In the genomic region with DNA sequence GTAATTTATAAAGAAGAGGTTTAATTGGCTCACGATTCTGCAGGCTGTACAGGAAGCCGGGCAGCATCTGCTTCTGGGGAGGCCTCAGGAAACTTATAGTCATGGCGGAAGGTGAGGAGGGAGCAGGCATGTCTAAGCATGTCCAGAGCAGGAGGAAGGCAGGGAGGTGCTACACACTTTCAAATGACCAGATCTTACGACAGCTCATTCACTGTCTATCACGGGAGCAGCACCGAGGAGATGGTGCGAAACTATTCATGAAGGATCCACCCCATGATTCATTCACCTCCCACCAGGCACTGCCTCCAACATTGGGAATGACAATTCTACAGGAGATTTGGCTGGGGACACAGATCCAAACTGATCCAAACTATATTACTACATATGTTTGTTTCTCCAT, we compare ENCODE assay signal across 18 cellular contexts. TPM values are rescaled to one million over a fixed set of nuclear protein-coding genes. Genes with fewer than 3 reads are reported as not detected.
A peak's percentile ranks its signal among the peaks of the same experiment; 100 is the strongest.
DNase-seq lines count a peak whose midpoint lies in the region; FAIRE-seq and TF ChIP-seq lines count a peak whose summit lies in the region.
"Had no signal": no experiment of that assay in that cellular context is flagged by ENCODE, and none has a peak within 500 bp of the region (broad histone marks: within the 10 kb centered on the region; RNA-seq: fewer than 3 reads in every experiment).

No MANE protein-coding gene starts in this region.

- H3K4me2 ChIP-seq in mesenchymal stem cell (ENCODE audit: low read length, poor library complexity, severe bottlenecking) = no peak overlapping the region

- H3K36me3 ChIP-seq in brain microvascular endothelial cell (replicated peaks) = peaks cover 54% of the 10 kb centered on the region
- H3K36me3 ChIP-seq in mesenchymal stem cell (ENCODE audit: control insufficient read depth in 1 of 2, insufficient read depth in 2 of 2, low read depth in 1 of 2, low read length in 2 of 2) = peaks cover 34 to 94% of the 10 kb centered on the region in 2 experiments

- no peak overlapping the region for H4K91ac ChIP-seq in mesenchymal stem cell (ENCODE audit: low read length)

- peaks cover 12% of the 10 kb centered on the region for H3K36me3 Mint-ChIP-seq in progenitor cell of endocrine pancreas (ENCODE audit: insufficient read depth)

- no peak overlapping the region for H3K27ac Mint-ChIP-seq in progenitor cell of endocrine pancreas
- H3K27ac Mint-ChIP-seq: memory B cell had no signal

- H2BK5ac ChIP-seq in mesenchymal stem cell (ENCODE audit: low read depth, low read length, poor library complexity, severe bottlenecking) = no peak overlapping the region

- H4K8ac ChIP-seq in mesenchymal stem cell (ENCODE audit: low read length) = peak overlapping the region; percentile 79

- no peak overlapping the region for H2AFZ ChIP-seq in mesenchymal stem cell (ENCODE audit: low read depth, low read length)

- WGBS in mesenchymal stem cell = 90% methylated on average over 7 of the region's 7 CpGs

- H2BK12ac ChIP-seq in mesenchymal stem cell (ENCODE audit: low read length in 2 of 2) = no peak overlapping the region

- H3K9me3 ChIP-seq in mesenchymal stem cell (ENCODE audit: control insufficient read depth, low read length) = no peaks in the 10 kb centered on the region
- H3K9me3 ChIP-seq: ascending aorta, neutrophil had no signal

- peak overlapping the region; percentile 53 for H3K27ac ChIP-seq in brain microvascular endothelial cell
- H3K27ac ChIP-seq in mesenchymal stem cell (ENCODE audit: low read length, poor library complexity, severe bottlenecking) = peak overlapping the region; percentile 33
- H3K27ac ChIP-seq: ascending aorta, neutrophil had no signal

- H3K4me3 ChIP-seq in brain microvascular endothelial cell (ENCODE audit: low read depth, low read length) (no peak overlapping the region), mesenchymal stem cell (ENCODE audit: insufficient read depth in 1 of 2, low read depth in 1 of 2, low read length in 2 of 2) (no peak overlapping the region)
- H3K4me3 ChIP-seq: ascending aorta, dorsolateral prefrontal cortex had no signal

- H2BK15ac ChIP-seq in mesenchymal stem cell (ENCODE audit: low read depth, poor library complexity, severe bottlenecking) = no peak overlapping the region

- no peak overlapping the region for H2AK5ac ChIP-seq in mesenchymal stem cell (ENCODE audit: low read length, severe bottlenecking)

- H3K4ac ChIP-seq in mesenchymal stem cell (ENCODE audit: low read depth in 1 of 2, low read length in 2 of 2) = no peak overlapping the region

- H3K4me1 Mint-ChIP-seq in progenitor cell of endocrine pancreas (ENCODE audit: low read depth) = no peaks in the 10 kb centered on the region
- H3K4me1 Mint-ChIP-seq: memory B cell had no signal

- H3K27me3 ChIP-seq in brain microvascular endothelial cell (replicated peaks) (no peaks in the 10 kb centered on the region), mesenchymal stem cell (ENCODE audit: control insufficient read depth in 1 of 2, insufficient read depth in 1 of 2, low read length in 2 of 2) (no peaks in the 10 kb centered on the region)
- H3K27me3 ChIP-seq: ascending aorta, dorsolateral prefrontal cortex, neutrophil had no signal

- H3K9me3 Mint-ChIP-seq in progenitor cell of endocrine pancreas (ENCODE audit: low read depth) = no peaks in the 10 kb centered on the region
- H3K9me3 Mint-ChIP-seq: activated T-cell treated with anti-CD3 and anti-CD28 coated beads, Interleukin-2, amount 50 U/mL, for 4 hours; memory B cell had no signal

- no peaks in the 10 kb centered on the region for H3K27me3 Mint-ChIP-seq in progenitor cell of endocrine pancreas
- H3K27me3 Mint-ChIP-seq: memory B cell had no signal

- peak; percentile 31 for FAIRE-seq in GM18507 (lab: Jason Lieb, UNC)

- peak overlapping the region; percentile 69 for H3K9ac ChIP-seq in mesenchymal stem cell (ENCODE audit: low read length)

- H3K14ac ChIP-seq in mesenchymal stem cell (ENCODE audit: low read length in 2 of 2) = no peak overlapping the region

- peaks cover 4% of the 10 kb centered on the region for H3K4me1 ChIP-seq in mesenchymal stem cell (ENCODE audit: control insufficient read depth, insufficient read depth, low read depth, low read length)
- H3K4me1 ChIP-seq: ascending aorta had no signal

- H2BK120ac ChIP-seq in mesenchymal stem cell (ENCODE audit: low read depth, low read length) = no peak overlapping the region

- TF ChIP-seq CTCF in brain microvascular endothelial cell (IDR thresholded peaks at IDR 0.05; ENCODE audit: low read depth, low read length, missing control alignments) (no peak), progenitor cell of endocrine pancreas (IDR thresholded peaks at IDR 0.05; ENCODE audit: unreplicated experiment) (no peak)

- no peak overlapping the region for H3K18ac ChIP-seq in mesenchymal stem cell (ENCODE audit: low read depth in 1 of 2, low read length in 2 of 2)

- in situ Hi-C loops in KBM-7 (cut with MboI; ENCODE audit: low pct_unique_long_range_greater_than_20kb, low sequenced_read_pairs) (no loop called here), brain microvascular endothelial cell (cut with HindIII; ENCODE audit: low pct_ligation_motif_present, low sequenced_read_pairs) (no loop called here), G401 (cut with HindIII; ENCODE audit: low sequenced_read_pairs) (no loop called here)

- H3K79me1 ChIP-seq in mesenchymal stem cell (replicated peaks; ENCODE audit: low read length, poor library complexity, severe bottlenecking) = peaks cover 30% of the 10 kb centered on the region

- no peak for DNase-seq in GM18507 (ENCODE audit: extremely low spot score, insufficient read length, low read depth)
- peak; percentile 34 for DNase-seq in KBM-7
- peak; percentile 33 for DNase-seq in brain microvascular endothelial cell
- no peak for DNase-seq in mesenchymal stem cell
- no peak for DNase-seq in G401 (ENCODE audit: low spot score)
- DNase-seq in activated CD4-positive, CD25-positive, alpha-beta regulatory T cell (lab: John Stamatoyannopoulos, UW) = no peak
- no peak for DNase-seq in germinal center (ENCODE audit: low spot score)
- DNase-seq in progenitor cell of endocrine pancreas (ENCODE audit: low spot score, unreplicated experiment) = no peak
- DNase-seq: activated T-cell treated with anti-CD3 and anti-CD28 coated beads, Interleukin-2, amount 50 U/mL, for 4 hours; AML-193; HCEC 1CT; Kasumi-1; NCI-H510A treated with DMSO at 0.1 percent for 48 hours; SW 1271 had no signal

- H3K4me3 Mint-ChIP-seq in progenitor cell of endocrine pancreas (ENCODE audit: low read depth) = no peak overlapping the region
- H3K4me3 Mint-ChIP-seq: activated T-cell treated with anti-CD3 and anti-CD28 coated beads, Interleukin-2, amount 50 U/mL, for 4 hours; memory B cell had no signal

- H3K23ac ChIP-seq in mesenchymal stem cell (ENCODE audit: low read length in 2 of 2) = no peak overlapping the region

RNA-seq across cellular contexts. Expression of a gene that starts 10.0 kb away (rescaled TPM):
- 31.4 TPM for polyA plus RNA-seq in mesenchymal stem cell (2013, experiment 1 of 2)
- 30.6 TPM for polyA plus RNA-seq in mesenchymal stem cell (2013, experiment 2 of 2)
- 21.4 and 23.7 TPM in 2 replicates for total RNA-seq in G401 (2014; rRNA removed; shearing (Covaris generic))
- total RNA-seq in progenitor cell of endocrine pancreas = 62.1 and 64.5 TPM in 2 replicates

Comparison
In these comparisons a context has a peak if more than half of its experiments do, and no peak if none do; other contexts are left out.
1. DNase-seq: peak in KBM-7 (single experiment) and brain microvascular endothelial cell (single experiment); none in GM18507 (single experiment), mesenchymal stem cell (single experiment), G401 (single experiment), activated CD4-positive, CD25-positive, alpha-beta regulatory T cell (0 of 4), germinal center (single experiment) and progenitor cell of endocrine pancreas (single experiment).